Comparison of ENCODE assay signal across 12 cellular contexts in genomic region chr12:26787125-26787495, GRCh38. TPM values are rescaled to one million over a fixed set of nuclear protein-coding genes. Genes with fewer than 3 reads are reported as not detected.
A peak's percentile ranks its signal among the peaks of the same experiment; 100 is the strongest.
DNase-seq lines count a peak whose midpoint lies in the region; ATAC-seq lines count a peak whose summit lies in the region.
"Had no signal": no experiment of that assay in that cellular context is flagged by ENCODE, and none has a peak within 500 bp of the region (broad histone marks: within the 10 kb centered on the region; RNA-seq: fewer than 3 reads in every experiment).

No MANE protein-coding gene starts in this region.

- no peak overlapping the region for H3K4me3 Mint-ChIP-seq in activated naive CD8-positive, alpha-beta T cell treated with anti-CD3 and anti-CD28 coated beads, Interleukin-2, amount 50 U/mL, for 24 hours
- H3K4me3 Mint-ChIP-seq: CD8-positive, alpha-beta T cell had no signal

- peak; percentile 39 for DNase-seq in NCI-H2196 treated with DMSO at 0.1 percent for 48 hours (lab: John Stamatoyannopoulos, UW; ENCODE audit: unreplicated experiment)
- peak; percentile 56 to 92 for DNase-seq in dermis microvascular lymphatic vessel endothelial cell (ENCODE audit: low read depth in 2 of 2)
- DNase-seq in lung microvascular endothelial cell (ENCODE audit: low read depth in 2 of 2), result peak; percentile 77 to 83
- no peak for DNase-seq in activated naive CD8-positive, alpha-beta T cell treated with anti-CD3 and anti-CD28 coated beads, Interleukin-2, amount 50 U/mL, for 24 hours
- no peak for DNase-seq in OCI-M2 (lab: John Stamatoyannopoulos, UW; ENCODE audit: unreplicated experiment)
- DNase-seq in DMS153 treated with DMSO at 0.1 percent for 48 hours (lab: John Stamatoyannopoulos, UW; ENCODE audit: unreplicated experiment), result no peak
- DNase-seq in NCI-H2081 treated with DMSO at 0.1 percent for 48 hours (lab: John Stamatoyannopoulos, UW), result no peak
- DNase-seq: activated effector memory CD4-positive, alpha-beta T cell treated with anti-CD3 and anti-CD28 coated beads, Interleukin-2, amount 50 U/mL, for 16 hours; CD8-positive, alpha-beta T cell; NCI-H1105; stimulated activated CD4-positive, alpha-beta T cell treated with anti-CD3 and anti-CD28 coated beads, Interleukin-1b, Interleukin-23, amount 100 ng/mL, for 48 hours had no signal

- H3K27ac Mint-ChIP-seq in activated naive CD8-positive, alpha-beta T cell treated with anti-CD3 and anti-CD28 coated beads, Interleukin-2, amount 50 U/mL, for 24 hours, result no peak overlapping the region
- H3K27ac Mint-ChIP-seq: CD8-positive, alpha-beta T cell had no signal

- no peaks in the 10 kb centered on the region for H3K27me3 Mint-ChIP-seq in activated naive CD8-positive, alpha-beta T cell treated with anti-CD3 and anti-CD28 coated beads, Interleukin-2, amount 50 U/mL, for 24 hours

- H3K9me3 Mint-ChIP-seq in activated naive CD8-positive, alpha-beta T cell treated with anti-CD3 and anti-CD28 coated beads, Interleukin-2, amount 50 U/mL, for 24 hours, result no peaks in the 10 kb centered on the region
- H3K9me3 Mint-ChIP-seq: CD8-positive, alpha-beta T cell had no signal

- peaks cover 52% of the 10 kb centered on the region for H3K4me1 ChIP-seq in ACC112 (ENCODE audit: control insufficient read depth, insufficient read depth, low read length, unreplicated experiment)

- no peaks in the 10 kb centered on the region for H3K27me3 ChIP-seq in ACC112 (ENCODE audit: insufficient read depth, low read length)

- H3K79me2 ChIP-seq in ACC112 (ENCODE audit: control insufficient read depth, insufficient read depth, low read length, unreplicated experiment), result no peaks in the 10 kb centered on the region

- H3K4me1 Mint-ChIP-seq in activated naive CD8-positive, alpha-beta T cell treated with anti-CD3 and anti-CD28 coated beads, Interleukin-2, amount 50 U/mL, for 24 hours, result peaks cover 33% of the 10 kb centered on the region

- ATAC-seq in activated naive CD8-positive, alpha-beta T cell treated with anti-CD3 and anti-CD28 coated beads, Interleukin-2, amount 50 U/mL, for 24 hours, result no peak
- ATAC-seq: CD8-positive, alpha-beta T cell had no signal

- 0 out of 2 replicates have a peak overlapping the region, but pooled peaks have one; percentile 13 for H3K4me3 ChIP-seq in ACC112 (ENCODE audit: low read depth, low read length)

- H3K36me3 ChIP-seq in ACC112 (ENCODE audit: insufficient read depth, low read length), result no peaks in the 10 kb centered on the region

- H2AFZ ChIP-seq in ACC112 (ENCODE audit: low read length, unreplicated experiment), result peak overlapping the region; percentile 25

- H3K36me3 Mint-ChIP-seq in activated naive CD8-positive, alpha-beta T cell treated with anti-CD3 and anti-CD28 coated beads, Interleukin-2, amount 50 U/mL, for 24 hours (ENCODE audit: low read depth), result peaks cover 40% of the 10 kb centered on the region

- H3K27ac ChIP-seq in ACC112 (ENCODE audit: low read depth, low read length), result peak overlapping the region; percentile 73

RNA-seq across cellular contexts. Expression of gene ITPR2, which starts 45.9 kb away (rescaled TPM):
- 20.5 and 28.0 TPM in 2 replicates for total RNA-seq in dermis microvascular lymphatic vessel endothelial cell
- 14.5 and 31.8 TPM in 2 replicates for total RNA-seq in lung microvascular endothelial cell

Comparison
In these comparisons a context has a peak if more than half of its experiments do, and no peak if none do; other contexts are left out.
1. DNase-seq: peak in NCI-H2196 treated with DMSO at 0.1 percent for 48 hours (single experiment), dermis microvascular lymphatic vessel endothelial cell (2 of 2) and lung microvascular endothelial cell (2 of 2); none in activated naive CD8-positive, alpha-beta T cell treated with anti-CD3 and anti-CD28 coated beads, Interleukin-2, amount 50 U/mL, for 24 hours (single experiment), OCI-M2 (single experiment), DMS153 treated with DMSO at 0.1 percent for 48 hours (single experiment) and NCI-H2081 treated with DMSO at 0.1 percent for 48 hours (single experiment).